In the genomic region with DNA sequence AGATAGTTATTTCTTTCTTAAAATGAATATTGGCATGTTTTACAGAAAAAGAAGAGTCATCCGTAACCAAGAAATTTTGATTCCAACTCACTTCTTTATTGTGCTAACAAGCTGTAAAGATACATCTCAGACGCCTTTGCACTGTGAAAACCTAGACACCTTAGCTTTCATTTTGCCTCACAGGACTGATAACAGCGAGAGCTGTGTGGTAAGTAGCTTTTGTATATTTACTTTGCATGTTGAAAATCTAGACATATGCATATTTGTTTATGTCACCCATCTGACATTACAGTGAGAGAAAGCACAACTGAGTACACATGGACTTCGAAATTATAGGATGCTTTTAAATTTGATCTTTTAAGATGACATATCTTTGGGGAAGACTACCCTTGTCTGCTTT, we compare ENCODE assay signal across 29 cellular contexts.
"Had no signal": no experiment of that assay in that cellular context is flagged by ENCODE, and none has a peak within 500 bp of the region (broad histone marks: within the 10 kb centered on the region; RNA-seq: fewer than 3 reads in every experiment).

No MANE protein-coding gene starts in this region.

- H3K4me1 ChIP-seq: parathyroid adenoma, psoas muscle, spleen, suprapubic skin, testis, tibial artery, upper lobe of right lung, uterus had no signal

- H3K79me2 ChIP-seq: parathyroid adenoma had no signal

- ATAC-seq: naive thymus-derived CD8-positive, alpha-beta T cell; natural killer cell treated with Interleukin-12 subunit alpha and Interleukin-12 subunit beta and Interleukin-15 and Interleukin-18, amount 100 ng/mL, for 72 hours; psoas muscle; right cardiac atrium; sciatic nerve; stimulated activated memory B cell treated with anti-CD40 and anti-IgM and Interleukin-4, amounts not matched to agents 10 μg/mL and 1 μg/mL and 100 μg/mL, for 72 hours; stimulated activated naive CD8-positive, alpha-beta T cell treated with anti-CD3 and anti-CD28 coated beads, Interleukin-15, amount 100 ng/mL, for 72 hours; stimulated activated naive CD8-positive, alpha-beta T cell treated with anti-CD3 and anti-CD28 coated beads, Interleukin-15, Interleukin-2, amounts not matched to agents 100 U/mL and 50 U/mL, for 24 hours; upper lobe of right lung had no signal

- H2AFZ ChIP-seq: parathyroid adenoma had no signal

- H3K9me3 ChIP-seq: neutrophil, psoas muscle, spleen, suprapubic skin, testis, tibial artery, transverse colon, upper lobe of right lung, uterus had no signal

- H3K36me3 ChIP-seq: neutrophil, spleen, suprapubic skin, upper lobe of right lung, uterus had no signal

- H3K27ac ChIP-seq: neutrophil, parathyroid adenoma, psoas muscle, skin epidermis, spleen, suprapubic skin, testis, tibial artery, transverse colon, upper lobe of right lung, uterus had no signal

- H3K4me2 ChIP-seq: smooth muscle cell had no signal

- DNase-seq: naive thymus-derived CD8-positive, alpha-beta T cell; nephron progenitor cell; nucleus accumbens; posterior cingulate gyrus; psoas muscle; right cardiac atrium; spleen; stimulated activated CD4-positive, alpha-beta T cell treated with anti-CD3 and anti-CD28 coated beads, Interleukin-12 subunit alpha, Interleukin-12 subunit beta, amount 100 ng/mL, for 4 hours; stimulated activated CD4-positive, alpha-beta T cell treated with anti-CD3 and anti-CD28 coated beads, Interleukin-1b, Interleukin-23, amount 100 ng/mL, for 48 hours; stimulated activated CD4-positive, alpha-beta T cell treated with anti-CD3 and anti-CD28 coated beads, Interleukin-4, amount 100 ng/mL, for 1 hour; stimulated activated CD4-positive, alpha-beta T cell treated with anti-CD3 and anti-CD28 coated beads, Interleukin-4, amount 100 ng/mL, for 4 hours; stimulated activated CD8-positive, alpha-beta memory T cell treated with anti-CD3 and anti-CD28 coated beads, Interleukin-4, amount 100 ng/mL, for 48 hours; stimulated activated naive CD4-positive, alpha-beta T cell; stimulated activated naive CD8-positive, alpha-beta T cell treated with anti-CD3 and anti-CD28 coated beads, Interleukin-15, amount 100 ng/mL, for 72 hours; stimulated activated naive CD8-positive, alpha-beta T cell treated with anti-CD3 and anti-CD28 coated beads, Interleukin-15, Interleukin-2, amounts not matched to agents 100 U/mL and 50 U/mL, for 24 hours; substantia nigra; testis; tibial artery; transverse colon; upper lobe of right lung; uterus had no signal

- H3K27me3 ChIP-seq: neutrophil, spleen, suprapubic skin, testis, tibial artery, transverse colon, upper lobe of right lung, uterus had no signal

- H3K4me3 ChIP-seq: psoas muscle, skin epidermis, smooth muscle cell, spleen, suprapubic skin, testis, tibial artery, transverse colon, upper lobe of right lung, uterus had no signal
